ENCODE assay signal across 8 cellular contexts in the genomic region with DNA sequence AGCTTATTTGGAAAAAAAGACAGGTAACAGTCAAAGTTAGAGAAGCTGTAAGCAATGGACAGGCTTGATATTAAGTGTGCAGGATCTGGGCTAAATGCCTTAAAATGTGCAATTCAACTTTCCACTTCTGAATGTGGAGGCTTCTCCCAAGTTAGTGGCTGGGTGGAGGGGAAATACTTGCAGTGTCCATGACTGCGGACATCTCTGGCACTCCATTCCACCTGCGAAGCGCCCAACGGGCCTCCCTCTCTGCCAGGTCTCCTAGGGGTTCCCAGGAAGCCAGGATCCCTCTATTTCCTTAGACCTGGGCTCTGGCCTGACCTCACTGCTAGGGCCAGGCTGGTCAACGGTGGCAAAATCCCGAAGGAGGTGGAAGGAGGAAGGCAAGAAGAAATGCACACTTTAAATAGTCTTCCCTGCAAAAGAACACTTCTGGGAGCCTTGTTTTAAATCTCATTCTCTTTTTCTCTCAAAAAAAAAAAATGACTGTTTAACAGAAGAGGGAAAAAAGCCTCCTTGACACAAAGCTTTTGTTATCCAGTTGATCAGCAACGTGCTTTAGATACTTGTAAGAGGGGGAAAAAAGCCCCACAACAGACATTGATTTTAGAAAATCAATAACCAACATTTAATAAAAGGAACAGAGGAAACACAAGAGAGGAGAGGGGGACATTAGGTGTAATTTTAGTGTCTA. TPM values are rescaled to one million over a fixed set of nuclear protein-coding genes. Genes with fewer than 3 reads are reported as not detected.
DNase-seq lines count a peak whose midpoint lies in the region; ATAC-seq and TF ChIP-seq lines count a peak whose summit lies in the region.

No MANE protein-coding gene starts in this region.

- POLR2A ChIA-PET in MCF 10A (lab: Yijun Ruan, JAX): interaction anchor here (0.6 to 0.7 kb wide), 3 partner anchors 18 to 985 kb away, joined by 3 read pairs; no protein-coding TSS in a partner anchor

- H3K27ac Mint-ChIP-seq in MCF 10A (ENCODE audit: low read depth, unreplicated experiment): peak overlapping the region; percentile 85
- H3K27ac Mint-ChIP-seq in naive B cell: peak overlapping the region in 3 of 6 donors; percentile 26 to 94 (median 89)

- ATAC-seq in naive B cell (ENCODE audit: low read depth in 2 of 2): no peak

- H3K27me3 ChIP-seq in mammary epithelial cell (ENCODE audit: insufficient read depth, low read length) (peaks cover 61% of the 10 kb centered on the region), duodenal mucosa (ENCODE audit: control insufficient read depth in 1 of 2, insufficient read depth in 2 of 2, low read length in 2 of 2) (peaks cover 52 to 60% of the 10 kb centered on the region in 2 donors), vagina (no peaks in the 10 kb centered on the region)

- H2AFZ ChIP-seq in mammary epithelial cell (ENCODE audit: low read depth, low read length): no peak overlapping the region

- dilution Hi-C loops in mammary epithelial cell (cut with HindIII; ENCODE audit: low sequenced_read_pairs): no loop called here

- H3K36me3 Mint-ChIP-seq in MCF 10A (ENCODE audit: insufficient read depth, unreplicated experiment) (peaks cover 14% of the 10 kb centered on the region), naive B cell (peaks cover 22 to 27% of the 10 kb centered on the region in 2 donors)

- no peaks in the 10 kb centered on the region for H4K20me1 ChIP-seq in mammary epithelial cell (ENCODE audit: insufficient read depth, low read length)

- CTCF ChIA-PET in MCF 10A (lab: Yijun Ruan, JAX) (interaction anchor here (0.7 to 0.8 kb wide), 2 partner anchors 145 to 312 kb away, joined by 3 read pairs; no protein-coding TSS in a partner anchor), mammary epithelial cell (lab: Charles Lee; ENCODE audit: low non-redundant PET) (no interaction called here)

- TF ChIP-seq CTCF in MCF 10A (IDR thresholded peaks at IDR 0.05; ENCODE audit: unreplicated experiment): no peak
- TF ChIP-seq CTCF in mammary epithelial cell (conservative IDR thresholded peaks at IDR 0.05 in 1 of 2, IDR thresholded peaks at IDR 0.05 in 1 of 2; ENCODE audit: extremely low read depth in 1 of 2, insufficient read depth in 1 of 2, low read depth in 1 of 2, low read length in 2 of 2): no peak
- TF ChIP-seq CTCF in vagina (IDR thresholded peaks at IDR 0.05): no peak

- BruUV-seq in MCF 10A (replicated peaks; lab: Mats Ljungman, UMichigan) (no TSS peak), mammary epithelial cell (replicated peaks; lab: Mats Ljungman, UMichigan) (no TSS peak)

- intact Hi-C loops in MCF 10A (cut with micrococcal nuclease) (loop anchor here (5.0 to 10.0 kb wide), 6 partner anchors 320 to 967 kb away; no protein-coding TSS in a partner anchor), mammary epithelial cell (cut with micrococcal nuclease) (loop anchor here (5.0 to 10.0 kb wide), 3 partner anchors 183 to 967 kb away; a partner anchor contains a TSS), vagina (cut with DNase I) (loop anchor here (5.0 kb wide), 6 partner anchors 63 to 1237 kb away; a partner anchor contains a TSS)

- H3K4me3 Mint-ChIP-seq in MCF 10A (ENCODE audit: unreplicated experiment): no peak overlapping the region
- H3K4me3 Mint-ChIP-seq in naive B cell: peak overlapping the region in 7 of 8 donors; percentile 88 to 94 (median 91)

- H3K36me3 ChIP-seq in mammary epithelial cell (ENCODE audit: insufficient read depth, low read length) (no peaks in the 10 kb centered on the region), duodenal mucosa (ENCODE audit: control insufficient read depth in 1 of 2, insufficient read depth in 2 of 2, low read length in 2 of 2) (no peaks in the 10 kb centered on the region), vagina (no peaks in the 10 kb centered on the region)

- H3K27ac ChIP-seq in mammary epithelial cell (ENCODE audit: insufficient read depth, low read depth, low read length): no peak overlapping the region
- H3K27ac ChIP-seq in duodenal mucosa (ENCODE audit: low read depth, low read length): peak overlapping the region; percentile 80
- H3K27ac ChIP-seq in vagina: peak overlapping the region; percentile 99

- peaks cover 14% of the 10 kb centered on the region for H3K4me1 ChIP-seq in mammary epithelial cell (ENCODE audit: insufficient read depth, low read length)
- no peaks in the 10 kb centered on the region for H3K4me1 ChIP-seq in duodenal mucosa (ENCODE audit: control insufficient read depth in 1 of 2, insufficient read depth in 2 of 2, low read length in 2 of 2)
- peaks cover 7% of the 10 kb centered on the region for H3K4me1 ChIP-seq in vagina

- no peaks in the 10 kb centered on the region for H3K79me2 ChIP-seq in mammary epithelial cell (ENCODE audit: insufficient read depth, low read length)

- no peak for TF ChIP-seq POLR2A in vagina (IDR thresholded peaks at IDR 0.05)

- in situ Hi-C loops in mammary epithelial cell (cut with MboI; ENCODE audit: low sequenced_read_pairs in 2 of 2): no loop called here

- DNase-seq in MCF 10A (ENCODE audit: unreplicated experiment): no peak
- DNase-seq in mammary epithelial cell: no peak
- DNase-seq in naive B cell: no peak
- DNase-seq in vagina (ENCODE audit: extremely low spot score in 2 of 2): no peak
- DNase-seq in NCI-H2029 treated with DMSO at 0.1 percent for 48 hours (lab: John Stamatoyannopoulos, UW): no peak
- DNase-seq in NCI-H774 (lab: John Stamatoyannopoulos, UW): no peak
- DNase-seq in 8988T: no peak

- H3K9ac ChIP-seq in mammary epithelial cell (ENCODE audit: insufficient read depth, low read length): no peak overlapping the region
- peak overlapping the region; percentile 16 to 66 for H3K9ac ChIP-seq in duodenal mucosa (ENCODE audit: low read depth in 1 of 2, low read length in 2 of 2)

- 74% methylated on average over 7 of the region's 7 CpGs for WGBS in mammary epithelial cell (ENCODE audit: low coverage, missing lambda C conversion rate)

- H3K4me3 ChIP-seq in mammary epithelial cell (replicated peaks in 1 of 3; ENCODE audit: insufficient read depth in 1 of 3, low read depth in 2 of 3, low read length in 3 of 3) (no peak overlapping the region), duodenal mucosa (ENCODE audit: low read depth in 1 of 2, low read length in 2 of 2) (peak overlapping the region; percentile 62 to 63), vagina (peak overlapping the region; percentile 70 to 84)

- H3K4me2 ChIP-seq in mammary epithelial cell (ENCODE audit: insufficient read depth, low read depth, low read length): no peak overlapping the region

- H3K9me3 Mint-ChIP-seq in MCF 10A (ENCODE audit: unreplicated experiment) (no peaks in the 10 kb centered on the region), naive B cell (no peaks in the 10 kb centered on the region)

- H3K27me3 Mint-ChIP-seq in MCF 10A (ENCODE audit: insufficient read depth, unreplicated experiment): no peaks in the 10 kb centered on the region
- H3K27me3 Mint-ChIP-seq in naive B cell: no peaks in the 10 kb centered on the region

- H3K9me3 ChIP-seq in mammary epithelial cell (replicated peaks; ENCODE audit: insufficient read depth, low read length) (no peaks in the 10 kb centered on the region), duodenal mucosa (ENCODE audit: control insufficient read depth in 1 of 2, low read length in 2 of 2) (no peaks in the 10 kb centered on the region), vagina (no peaks in the 10 kb centered on the region)

- peaks cover 31% of the 10 kb centered on the region for H3K4me1 Mint-ChIP-seq in MCF 10A (ENCODE audit: insufficient read depth, unreplicated experiment)
- peaks cover 59 to 71% (median 61%) of the 10 kb centered on the region in 3 donors for H3K4me1 Mint-ChIP-seq in naive B cell

RNA-seq across cellular contexts. Expression of a gene that starts 5.0 kb away (rescaled TPM):
- total RNA-seq in MCF 10A (2022) (28.2 and 39.9 TPM in 2 replicates), mammary epithelial cell (under 1 TPM; 0.45 to 0.50 TPM), vagina (63.6 TPM)
- polyA plus RNA-seq in mammary epithelial cell (0.26 TPM), naive B cell (ENCODE audit: low read depth in 6 of 6) (10 to 100 TPM; 62.2 to 96.5 (median 73.1) TPM)
- polyA minus RNA-seq in mammary epithelial cell: not detected

Comparison
In these comparisons a context has a peak if more than half of its experiments do, and no peak if none do; other contexts are left out.
1. RNA of a gene that starts 5.0 kb away (total RNA-seq): 63.6 TPM in vagina (single experiment) and 28.2 to 39.9 TPM in MCF 10A; 0.45 to 0.50 TPM in mammary epithelial cell; every median in the first group is over 10 times any median in the second.
2. H3K4me3 ChIP-seq: peak in duodenal mucosa (2 of 2) and vagina (2 of 2); none in mammary epithelial cell (0 of 3).